In the genomic region with DNA sequence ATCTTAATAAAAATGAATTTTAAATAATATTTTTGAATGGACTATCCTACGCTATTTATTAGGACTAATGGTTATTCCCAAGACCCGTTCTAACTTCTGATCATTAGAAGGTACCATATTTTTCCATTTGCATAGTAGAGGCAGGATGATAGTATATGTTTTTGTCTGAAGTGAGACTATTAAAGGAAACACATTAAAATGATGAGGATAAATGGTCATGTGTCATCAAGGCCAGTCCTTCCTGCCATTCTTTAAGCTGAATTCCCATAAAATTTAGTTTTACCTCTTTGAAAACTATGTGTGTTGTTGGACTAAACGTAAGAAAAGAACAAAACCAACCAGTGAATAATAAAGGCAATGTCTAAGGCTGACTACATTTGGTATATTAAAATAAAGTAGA, we compare ENCODE assay signal across 17 cellular contexts.
DNase-seq lines count a peak whose midpoint lies in the region; ATAC-seq and TF ChIP-seq lines count a peak whose summit lies in the region.
"Had no signal": no experiment of that assay in that cellular context is flagged by ENCODE, and none has a peak within 500 bp of the region (broad histone marks: within the 10 kb centered on the region; RNA-seq: fewer than 3 reads in every experiment).

No MANE protein-coding gene starts in this region.

- no peak overlapping the region for H3K27ac ChIP-seq in right cardiac atrium (ENCODE audit: low read length)
- H3K27ac ChIP-seq in esophagus muscularis mucosa (replicated peaks in 1 of 4), result peak overlapping the region; percentile 53 to 66 (median 56)
- H3K27ac ChIP-seq in uterus, result peak overlapping the region; percentile 79 to 92
- H3K27ac ChIP-seq: GM23248 had no signal

- H3K9me3 ChIP-seq in right cardiac atrium (ENCODE audit: control insufficient read depth, low read length) (no peaks in the 10 kb centered on the region), esophagus muscularis mucosa (no peaks in the 10 kb centered on the region), uterus (no peaks in the 10 kb centered on the region)

- peaks cover 2% of the 10 kb centered on the region for H3K4me1 ChIP-seq in right cardiac atrium (ENCODE audit: control insufficient read depth, insufficient read depth, low read length)
- peaks cover 36 to 48% (median 41%) of the 10 kb centered on the region in 4 donors for H3K4me1 ChIP-seq in esophagus muscularis mucosa
- no peaks in the 10 kb centered on the region for H3K4me1 ChIP-seq in uterus

- H3K27ac Mint-ChIP-seq in nephron, result peak overlapping the region; percentile 82 to 93 (median 87)
- H3K27ac Mint-ChIP-seq: CD8-positive, alpha-beta T cell had no signal

- peaks cover 29% of the 10 kb centered on the region for H3K4me1 Mint-ChIP-seq in nephron

- TF ChIP-seq POLR2A in esophagus muscularis mucosa (IDR thresholded peaks at IDR 0.05; ENCODE audit: low read depth), result no peak
- TF ChIP-seq POLR2A in uterus (IDR thresholded peaks at IDR 0.05), result no peak

- ATAC-seq in left ventricle myocardium superior, result peak; percentile 2
- no peak for ATAC-seq in right cardiac atrium
- ATAC-seq in GM21390 (IDR thresholded peaks at IDR 0.05; ENCODE audit: unreplicated experiment), result no peak
- ATAC-seq: CD8-positive, alpha-beta T cell; HCT116; HepG2 had no signal

- intact Hi-C loops in left ventricle myocardium superior (cut with micrococcal nuclease) (no loop called here), right cardiac atrium (cut with DNase I) (no loop called here), esophagus muscularis mucosa (cut with DNase I) (no loop called here), uterus (cut with DNase I; ENCODE audit: low total_unique reads) (no loop called here), head of caudate nucleus (cut with DNase I) (no loop called here)

- no peak overlapping the region for H3K4me3 ChIP-seq in right cardiac atrium (ENCODE audit: low read length)
- H3K4me3 ChIP-seq in esophagus muscularis mucosa, result no peak overlapping the region
- no peak overlapping the region for H3K4me3 ChIP-seq in uterus
- H3K4me3 ChIP-seq: GM23248 had no signal

- no peaks in the 10 kb centered on the region for H3K27me3 ChIP-seq in right cardiac atrium (ENCODE audit: control insufficient read depth, insufficient read depth)
- no peaks in the 10 kb centered on the region for H3K27me3 ChIP-seq in esophagus muscularis mucosa
- H3K27me3 ChIP-seq in uterus, result no peaks in the 10 kb centered on the region

- H3K36me3 ChIP-seq in esophagus muscularis mucosa (no peaks in the 10 kb centered on the region), uterus (no peaks in the 10 kb centered on the region)

- H3K36me3 Mint-ChIP-seq in nephron (ENCODE audit: low read depth), result peaks cover 5% of the 10 kb centered on the region
- H3K36me3 Mint-ChIP-seq: CD8-positive, alpha-beta T cell had no signal

- TF ChIP-seq EP300 in esophagus muscularis mucosa (IDR thresholded peaks at IDR 0.05), result no peak

- H3K9me3 Mint-ChIP-seq in nephron, result no peaks in the 10 kb centered on the region
- H3K9me3 Mint-ChIP-seq: CD14-positive monocyte; CD8-positive, alpha-beta T cell had no signal

- 70% methylated on average over 3 of the region's 3 CpGs for WGBS in right cardiac atrium
- 47% methylated on average over 3 of the region's 3 CpGs for WGBS in esophagus muscularis mucosa

- H3K27me3 Mint-ChIP-seq in nephron (ENCODE audit: low read depth), result no peaks in the 10 kb centered on the region

- TF ChIP-seq CTCF in esophagus muscularis mucosa (IDR thresholded peaks at IDR 0.05), result no peak
- no peak for TF ChIP-seq CTCF in nephron (IDR thresholded peaks at IDR 0.05; ENCODE audit: unreplicated experiment in 3 of 3)
- no peak for TF ChIP-seq CTCF in uterus (IDR thresholded peaks at IDR 0.05)

- no peak overlapping the region for H3K4me3 Mint-ChIP-seq in nephron
- H3K4me3 Mint-ChIP-seq: CD14-positive monocyte; CD8-positive, alpha-beta T cell had no signal

- DNase-seq in left ventricle myocardium superior (no peak), right cardiac atrium (no peak), esophagus muscularis mucosa (ENCODE audit: extremely low spot score) (no peak), uterus (no peak), head of caudate nucleus (no peak), KG1 (lab: John Stamatoyannopoulos, UW) (no peak)
- DNase-seq: CD8-positive, alpha-beta T cell; COR-L47; DMS153; DMS79 treated with DMSO at 0.1 percent for 48 hours; EL; GM23248 had no signal
